Comparison of ENCODE assay signal across 8 cellular contexts in the genomic region with DNA sequence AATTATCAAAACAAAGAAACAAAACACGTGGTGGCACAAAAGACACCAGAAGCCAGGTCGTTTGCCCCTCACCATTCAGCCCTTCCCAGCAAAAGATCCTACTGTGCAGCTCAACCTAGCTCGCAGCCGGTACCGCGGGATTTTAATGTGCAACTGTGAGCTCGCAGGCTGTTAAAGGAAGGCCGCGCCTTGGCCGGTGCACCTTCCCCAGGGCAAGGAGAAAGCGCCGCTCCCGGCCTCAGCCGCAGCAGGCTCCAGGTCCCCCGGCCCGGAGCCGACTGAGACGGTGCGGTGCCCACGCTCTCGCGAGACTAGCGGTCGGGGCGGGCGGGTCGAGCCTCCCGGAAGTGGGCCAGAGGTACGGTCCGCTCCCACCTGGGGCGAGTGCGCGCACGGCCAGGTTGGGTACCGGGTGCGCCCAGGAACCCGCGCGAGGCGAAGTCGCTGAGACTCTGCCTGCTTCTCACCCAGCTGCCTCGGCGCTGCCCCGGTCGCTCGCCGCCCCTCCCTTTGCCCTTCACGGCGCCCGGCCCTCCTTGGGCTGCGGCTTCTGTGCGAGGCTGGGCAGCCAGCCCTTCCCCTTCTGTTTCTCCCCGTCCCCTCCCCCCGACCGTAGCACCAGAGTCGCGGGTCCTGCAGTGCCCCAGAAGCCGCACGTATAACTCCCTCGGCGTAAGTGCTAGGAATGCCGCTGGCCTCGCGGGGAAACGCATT. TPM values are rescaled to one million over a fixed set of nuclear protein-coding genes. Genes with fewer than 3 reads are reported as not detected.
DNase-seq lines count a peak whose midpoint lies in the region; ATAC-seq and TF ChIP-seq lines count a peak whose summit lies in the region.

A gene (plus strand): TSS at position 618 of the 714 bp plus-strand sequence. CDS start 682 bp downstream, outside the sequence.

- peak within 1 kb of the TSS; percentile 89 to 95 (median 91) for H3K4me3 Mint-ChIP-seq in T-cell

- no peaks in the 10 kb centered on the region for H3K9me3 ChIP-seq in adrenal gland (replicated peaks in 1 of 3)
- no peaks in the 10 kb centered on the region for H3K9me3 ChIP-seq in prostate gland

- peak within 1 kb of the TSS; percentile 92 to 95 for H3K27ac Mint-ChIP-seq in T-cell

- H3K4me1 ChIP-seq in adrenal gland (replicated peaks in 1 of 2) (peaks cover 8 to 19% of the 10 kb centered on the region in 2 donors), prostate gland (replicated peaks) (peaks cover 5% of the 10 kb centered on the region)

- peak; percentile 94 for TF ChIP-seq POLR2A in GM10847 (IDR thresholded peaks at IDR 0.05; ENCODE audit: extremely low read depth, insufficient read length)
- peak; percentile 57 to 64 for TF ChIP-seq POLR2A in adrenal gland (IDR thresholded peaks at IDR 0.05)
- TF ChIP-seq POLR2A in prostate gland (IDR thresholded peaks at IDR 0.05), result peak; percentile 75

- intact Hi-C loops in adrenal gland (cut with DNase I) (no loop called here), left cardiac atrium (cut with DNase I) (loop anchor here in 1 of 2 donors (5.0 kb wide), 1 partner anchor 38 kb away; no protein-coding TSS in a partner anchor), prostate gland (cut with DNase I) (no loop called here)

- peak within 1 kb of the TSS; percentile 76 to 97 (median 80) for H3K4me3 ChIP-seq in adrenal gland
- peak within 1 kb of the TSS; percentile 85 to 88 for H3K4me3 ChIP-seq in prostate gland

- no peak for TF ChIP-seq CTCF in adrenal gland (IDR thresholded peaks at IDR 0.05)
- no peak for TF ChIP-seq CTCF in prostate gland (IDR thresholded peaks at IDR 0.05)

- peak; percentile 42 for DNase-seq in NCI-H1048 (lab: John Stamatoyannopoulos, UW)
- peak; percentile 73 to 89 (median 82) for DNase-seq in T-cell
- peak; percentile 81 to 90 (median 85) for DNase-seq in adrenal gland
- DNase-seq in left cardiac atrium, result peak; percentile 89
- peak; percentile 83 for DNase-seq in prostate gland (ENCODE audit: low spot score)
- DNase-seq in ureter (ENCODE audit: low spot score), result peak; percentile 90

- no peaks in the 10 kb centered on the region for H3K9me3 Mint-ChIP-seq in T-cell

- peak within 1 kb of the TSS in 4 of 5 donors; percentile 59 to 93 (median 82) for H3K27ac ChIP-seq in adrenal gland
- H3K27ac ChIP-seq in prostate gland, result peak within 1 kb of the TSS; percentile 91

- H3K36me3 ChIP-seq in adrenal gland (replicated peaks in 1 of 2) (no peaks in the 10 kb centered on the region), prostate gland (no peaks in the 10 kb centered on the region)

- peaks cover 28 to 35% (median 33%) of the 10 kb centered on the region in 3 donors for H3K4me1 Mint-ChIP-seq in T-cell

- CTCF ChIA-PET in T-cell (lab: Charles Lee), result interaction anchor here in 1 of 2 donors (0.7 kb wide), 1 partner anchor 28 kb away, joined by 3 read pairs; no protein-coding TSS in a partner anchor

- peaks cover 11% of the 10 kb centered on the region for H3K36me3 Mint-ChIP-seq in T-cell

- ATAC-seq in HG02571 (IDR thresholded peaks at IDR 0.05; ENCODE audit: unreplicated experiment), result peak; percentile 98
- ATAC-seq in T-cell (replicated peaks in 1 of 4), result peak; percentile 97 to 98 (median 97)
- ATAC-seq in left cardiac atrium, result peak; percentile 98 to 99

- POLR2A ChIA-PET in T-cell (lab: Charles Lee), result interaction anchor here in 1 of 2 donors (0.6 kb wide), 1 partner anchor 69 kb away, joined by 3 read pairs; no protein-coding TSS in a partner anchor

- H3K27me3 ChIP-seq in adrenal gland (no peaks in the 10 kb centered on the region), prostate gland (replicated peaks; ENCODE audit: insufficient read depth) (no peaks in the 10 kb centered on the region)

- H3K27me3 Mint-ChIP-seq in T-cell, result no peaks in the 10 kb centered on the region

- WGBS in adrenal gland, 4 donors, result 1% methylated on average over 28 to 65 of the region's 65 CpGs
- 1% methylated on average over 65 of the region's 65 CpGs for WGBS in prostate gland

RNA-seq across cellular contexts. Expression of the gene that starts here (rescaled TPM):
- 10 to 100 TPM; 14.6 to 17.3 (median 15.8) TPM for total RNA-seq in T-cell
- 10 to 100 TPM; 11.4 to 22.5 (median 16.7) TPM for total RNA-seq in adrenal gland
- polyA plus RNA-seq in adrenal gland, result 10 to 100 TPM in 1 of 3 donors, 1 to 10 TPM in 2; 4.5 to 11.5 (median 6.1) TPM
- 10 to 100 TPM; 37.6 to 39.0 TPM for total RNA-seq in left cardiac atrium
- 10 to 100 TPM; 17.6 to 28.6 TPM for total RNA-seq in prostate gland
- 26.4 TPM for total RNA-seq in ureter

Comparison
In these comparisons a context has a peak if more than half of its experiments do, and no peak if none do; other contexts are left out.
1. Peak in every context shown above with its lines: DNase-seq, ATAC-seq, H3K4me3 ChIP-seq and H3K27ac ChIP-seq.